Comparison of ENCODE assay signal across 2 cellular contexts in genomic region chr10:101266396-101267298, GRCh38.
TF ChIP-seq lines count a peak whose summit lies in the region.

No MANE protein-coding gene starts in this region.

TF ChIP-seq in HEK293, 187 proteins besides CTCF, POLR2A, EP300 and RAD21:
- no peak for TF ChIP-seq MEIS1 (CRISPR knock-in tag; IDR thresholded peaks at IDR 0.05; ENCODE audit: borderline replicate concordance)
- peak; percentile 54 for TF ChIP-seq ZNF335 (tag by site-specific recombination; conservative IDR thresholded peaks at IDR 0.05)
- TF ChIP-seq, protein P1, sequence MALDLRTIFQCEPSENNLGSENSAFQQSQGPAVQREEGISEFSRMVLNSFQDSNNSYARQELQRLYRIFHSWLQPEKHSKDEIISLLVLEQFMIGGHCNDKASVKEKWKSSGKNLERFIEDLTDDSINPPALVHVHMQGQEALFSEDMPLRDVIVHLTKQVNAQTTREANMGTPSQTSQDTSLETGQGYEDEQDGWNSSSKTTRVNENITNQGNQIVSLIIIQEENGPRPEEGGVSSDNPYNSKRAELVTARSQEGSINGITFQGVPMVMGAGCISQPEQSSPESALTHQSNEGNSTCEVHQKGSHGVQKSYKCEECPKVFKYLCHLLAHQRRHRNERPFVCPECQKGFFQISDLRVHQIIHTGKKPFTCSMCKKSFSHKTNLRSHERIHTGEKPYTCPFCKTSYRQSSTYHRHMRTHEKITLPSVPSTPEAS (tag by site-specific recombination; IDR thresholded peaks at IDR 0.05) = peak; percentile 82
- TF ChIP-seq, protein P2, sequence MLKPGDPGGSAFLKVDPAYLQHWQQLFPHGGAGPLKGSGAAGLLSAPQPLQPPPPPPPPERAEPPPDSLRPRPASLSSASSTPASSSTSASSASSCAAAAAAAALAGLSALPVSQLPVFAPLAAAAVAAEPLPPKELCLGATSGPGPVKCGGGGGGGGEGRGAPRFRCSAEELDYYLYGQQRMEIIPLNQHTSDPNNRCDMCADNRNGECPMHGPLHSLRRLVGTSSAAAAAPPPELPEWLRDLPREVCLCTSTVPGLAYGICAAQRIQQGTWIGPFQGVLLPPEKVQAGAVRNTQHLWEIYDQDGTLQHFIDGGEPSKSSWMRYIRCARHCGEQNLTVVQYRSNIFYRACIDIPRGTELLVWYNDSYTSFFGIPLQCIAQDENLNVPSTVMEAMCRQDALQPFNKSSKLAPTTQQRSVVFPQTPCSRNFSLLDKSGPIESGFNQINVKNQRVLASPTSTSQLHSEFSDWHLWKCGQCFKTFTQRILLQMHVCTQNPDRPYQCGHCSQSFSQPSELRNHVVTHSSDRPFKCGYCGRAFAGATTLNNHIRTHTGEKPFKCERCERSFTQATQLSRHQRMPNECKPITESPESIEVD (tag by site-specific recombination; IDR thresholded peaks at IDR 0.05) = 0 out of 2 replicates have a peak, but pooled peaks have one; percentile 21
- TF ChIP-seq ZNF560 (tag by site-specific recombination; IDR thresholded peaks at IDR 0.05; ENCODE audit: borderline replicate concordance) = no peak
TF ChIP-seq in HEK293: peak in this region for 3.

TF ChIP-seq in H1, 55 proteins besides CTCF, POLR2A, EP300 and RAD21:
- TF ChIP-seq POLR2AphosphoS5 (IDR thresholded peaks at IDR 0.05; ENCODE audit: low read depth, low read length) (no peak), KDM4A (IDR thresholded peaks at IDR 0.05; ENCODE audit: low read depth, low read length, severe bottlenecking) (no peak), SIRT6 (IDR thresholded peaks at IDR 0.05; ENCODE audit: low read length) (no peak), TAF1 (IDR thresholded peaks at IDR 0.05; ENCODE audit: low read depth, low read length) (no peak), CBX5 (IDR thresholded peaks at IDR 0.05; ENCODE audit: low read depth, low read length) (no peak), FOSL1 (IDR thresholded peaks at IDR 0.05; ENCODE audit: insufficient read depth, low read depth, low read length) (no peak)
- TF ChIP-seq, protein P3, sequence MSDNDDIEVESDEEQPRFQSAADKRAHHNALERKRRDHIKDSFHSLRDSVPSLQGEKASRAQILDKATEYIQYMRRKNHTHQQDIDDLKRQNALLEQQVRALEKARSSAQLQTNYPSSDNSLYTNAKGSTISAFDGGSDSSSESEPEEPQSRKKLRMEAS (IDR thresholded peaks at IDR 0.05) = no peak
TF ChIP-seq in H1: peak in this region for 0.
